Comparison of ENCODE assay signal across 8 cellular contexts in genomic region chr3:113947372-113948014, GRCh38. TPM values are rescaled to one million over a fixed set of nuclear protein-coding genes. Genes with fewer than 3 reads are reported as not detected.
DNase-seq lines count a peak whose midpoint lies in the region; ATAC-seq and TF ChIP-seq lines count a peak whose summit lies in the region.

Gene ZDHHC23, plus strand, starts transcription at chr3:113948013. Its CDS starts 790 bp downstream, at chr3:113948803.

- H3K27ac Mint-ChIP-seq in activated naive CD4-positive, alpha-beta T cell treated with anti-CD3 and anti-CD28 coated beads, Interleukin-2, amount 50 U/mL, for 24 hours, result peak within 1 kb of the TSS; percentile 79

- TF ChIP-seq POLR2A in transverse colon (IDR thresholded peaks at IDR 0.05), result peak; percentile 37

- H3K4me1 Mint-ChIP-seq in activated naive CD4-positive, alpha-beta T cell treated with anti-CD3 and anti-CD28 coated beads, Interleukin-2, amount 50 U/mL, for 24 hours, result peaks cover 9% of the 10 kb centered on the region

- H3K36me3 ChIP-seq in MM.1S (replicated peaks; ENCODE audit: insufficient read depth, low read length), result no peaks in the 10 kb centered on the region
- no peaks in the 10 kb centered on the region for H3K36me3 ChIP-seq in parathyroid adenoma (ENCODE audit: control insufficient read depth, insufficient read depth, low read length)
- H3K36me3 ChIP-seq in transverse colon, result no peaks in the 10 kb centered on the region

- no peaks in the 10 kb centered on the region for H3K9me2 ChIP-seq in MM.1S (replicated peaks; ENCODE audit: insufficient read depth, low read length)

- ATAC-seq in Right ventricle myocardium inferior, result peak; percentile 96

- H3K4me3 Mint-ChIP-seq in activated naive CD4-positive, alpha-beta T cell treated with anti-CD3 and anti-CD28 coated beads, Interleukin-2, amount 50 U/mL, for 24 hours, result peak within 1 kb of the TSS; percentile 88

- peaks cover 5% of the 10 kb centered on the region; the same call in 1 of the 2 replicates for H3F3A ChIP-seq in MM.1S (ENCODE audit: insufficient read depth, low read length)

- H3K9ac ChIP-seq in MM.1S (ENCODE audit: low read length) (peak within 1 kb of the TSS; percentile 65), parathyroid adenoma (no peak within 1 kb of the TSS)

- 1 to 2% methylated on average over 5 to 68 of the region's 80 CpGs for WGBS in transverse colon (ENCODE audit: low coverage in 1 of 2), 2 donors

- peak within 1 kb of the TSS; percentile 65; the same call in 1 of the 2 replicates for H3K27ac ChIP-seq in MM.1S (ENCODE audit: low read length)
- peak within 1 kb of the TSS; percentile 52 for H3K27ac ChIP-seq in parathyroid adenoma
- H3K27ac ChIP-seq in transverse colon, result peak within 1 kb of the TSS; percentile 81 to 89 (median 85)

- TF ChIP-seq EP300 in transverse colon (IDR thresholded peaks at IDR 0.05; ENCODE audit: low read depth), result no peak

- H3K36me3 Mint-ChIP-seq in activated naive CD4-positive, alpha-beta T cell treated with anti-CD3 and anti-CD28 coated beads, Interleukin-2, amount 50 U/mL, for 24 hours, result no peaks in the 10 kb centered on the region

- H2AFZ ChIP-seq in MM.1S (ENCODE audit: low read length) (peak within 1 kb of the TSS; percentile 86), parathyroid adenoma (peak within 1 kb of the TSS; percentile 86)

- peaks cover 6% of the 10 kb centered on the region for H3K27me3 Mint-ChIP-seq in activated naive CD4-positive, alpha-beta T cell treated with anti-CD3 and anti-CD28 coated beads, Interleukin-2, amount 50 U/mL, for 24 hours

- in situ Hi-C loops in transverse colon (cut with MboI; ENCODE audit: low pct_ligation_motif_present in 1 of 4, low pct_unique_long_range_greater_than_20kb in 1 of 4, low sequenced_read_pairs in 3 of 4), result no loop called here

- no peaks in the 10 kb centered on the region for H4K20me1 ChIP-seq in MM.1S (ENCODE audit: insufficient read depth, low read length)

- peaks cover 13% of the 10 kb centered on the region for H3K79me2 ChIP-seq in MM.1S (ENCODE audit: low read length)
- no peaks in the 10 kb centered on the region for H3K79me2 ChIP-seq in parathyroid adenoma

- H3K4me1 ChIP-seq in MM.1S (ENCODE audit: low read length), result peaks cover 6% of the 10 kb centered on the region; the same call in 1 of the 2 replicates
- no peaks in the 10 kb centered on the region for H3K4me1 ChIP-seq in parathyroid adenoma
- peaks cover 0 to 20% (median 11%) of the 10 kb centered on the region in 4 donors for H3K4me1 ChIP-seq in transverse colon

- H3K27me3 ChIP-seq in MM.1S (replicated peaks; ENCODE audit: insufficient read depth, low read length) (no peaks in the 10 kb centered on the region), parathyroid adenoma (ENCODE audit: control insufficient read depth, insufficient read depth, low read length) (no peaks in the 10 kb centered on the region), transverse colon (no peaks in the 10 kb centered on the region)

- no peaks in the 10 kb centered on the region for H3K9me3 Mint-ChIP-seq in activated naive CD4-positive, alpha-beta T cell treated with anti-CD3 and anti-CD28 coated beads, Interleukin-2, amount 50 U/mL, for 24 hours

- H3K9me3 ChIP-seq in MM.1S (replicated peaks; ENCODE audit: insufficient read depth, low read length), result no peaks in the 10 kb centered on the region
- H3K9me3 ChIP-seq in parathyroid adenoma (ENCODE audit: control insufficient read depth, low read length), result no peaks in the 10 kb centered on the region
- no peaks in the 10 kb centered on the region for H3K9me3 ChIP-seq in transverse colon

- H3K4me3 ChIP-seq in MM.1S (ENCODE audit: low read length) (peak within 1 kb of the TSS; percentile 71), parathyroid adenoma (ENCODE audit: low read depth, low read length) (peak within 1 kb of the TSS; percentile 75), transverse colon (peak within 1 kb of the TSS; percentile 57 to 87 (median 82))

- peak; percentile 68 for DNase-seq in GDM1 (lab: John Stamatoyannopoulos, UW)
- DNase-seq in HCEC 1CT, result peak; percentile 19
- peak; percentile 79 for DNase-seq in MM.1S
- peak; percentile 33 for DNase-seq in SK-N-DZ (ENCODE audit: low spot score)
- DNase-seq in Right ventricle myocardium inferior (ENCODE audit: missing footprints), result peak; percentile 90
- peak; percentile 91 for DNase-seq in transverse colon

- no peak for TF ChIP-seq CTCF in MM.1S (IDR thresholded peaks at IDR 0.05; ENCODE audit: low read length)
- TF ChIP-seq CTCF in parathyroid adenoma (IDR thresholded peaks at IDR 0.05), result no peak
- no peak for TF ChIP-seq CTCF in transverse colon (IDR thresholded peaks at IDR 0.05)

- intact Hi-C loops in Right ventricle myocardium inferior (cut with DNase I), result loop anchor here (5.0 kb wide), 1 partner anchor 110 kb away; the partner anchor contains the start of genes CCDC191 and QTRT2
- intact Hi-C loops in transverse colon (cut with DNase I; ENCODE audit: low total_unique reads), result no loop called here

- H3K4me2 ChIP-seq in MM.1S (ENCODE audit: low read depth, low read length) (peak within 1 kb of the TSS; percentile 78), parathyroid adenoma (ENCODE audit: low read length) (peak within 1 kb of the TSS; percentile 89)

RNA-seq across cellular contexts. Expression of gene ZDHHC23, which starts in this region (rescaled TPM):
- polyA plus RNA-seq in SK-N-DZ (2014; cell fraction: cytosol; rRNA removed), result 0.95 and 1.4 TPM in 2 replicates
- polyA plus RNA-seq in SK-N-DZ (2014; cell fraction: nucleus; rRNA removed), result 4.7 and 5.4 TPM in 2 replicates
- total RNA-seq in Right ventricle myocardium inferior (4.4 TPM), transverse colon (10 to 100 TPM; 22.1 to 52.8 (median 42.6) TPM)

Comparison
In these comparisons a context has a peak if more than half of its experiments do, and no peak if none do; other contexts are left out.
1. Peak in every context shown above with its lines: DNase-seq, ATAC-seq, H3K4me3 ChIP-seq and H3K27ac ChIP-seq.
2. DNase-seq: peak in every context shown above with its lines; median percentile 91 in transverse colon; 90 in Right ventricle myocardium inferior; 79 in MM.1S; 68 in GDM1; 33 in SK-N-DZ; 19 in HCEC 1CT.